Comparison of ENCODE assay signal across 16 cellular contexts in genomic region chr5:141729387-141730006, GRCh38.
"Had no signal": no experiment of that assay in that cellular context is flagged by ENCODE, and none has a peak within 500 bp of the region (broad histone marks: within the 10 kb centered on the region; RNA-seq: fewer than 3 reads in every experiment).

No MANE protein-coding gene starts in this region.

- H3K36me3 Mint-ChIP-seq: activated naive CD8-positive, alpha-beta T cell treated with anti-CD3 and anti-CD28 coated beads, Interleukin-2, amount 10 ng/mL, durations not matched to agents 7 days and 5 days had no signal

- H3K4me1 Mint-ChIP-seq: activated CD4-positive, alpha-beta T cell treated with anti-CD3 and anti-CD28 coated beads for 36 hours had no signal

- H3K27ac ChIP-seq: ascending aorta, dorsolateral prefrontal cortex, ovary, stomach, thoracic aorta, uterus, VCaP had no signal

- H3K4me3 ChIP-seq: ascending aorta, dorsolateral prefrontal cortex, ovary, stomach, thoracic aorta, uterus had no signal

- H3K4me1 ChIP-seq: ascending aorta, stomach, uterus had no signal

- H3K9me3 Mint-ChIP-seq: activated CD4-positive, alpha-beta memory T cell treated with anti-CD3 and anti-CD28 coated beads, Interleukin-2, amount 10 ng/mL, durations not matched to agents 7 days and 5 days; activated naive CD8-positive, alpha-beta T cell treated with anti-CD3 and anti-CD28 coated beads, Interleukin-2, amount 10 ng/mL, durations not matched to agents 7 days and 5 days had no signal

- H3K4me3 Mint-ChIP-seq: activated CD4-positive, alpha-beta memory T cell treated with anti-CD3 and anti-CD28 coated beads, Interleukin-2, amount 10 ng/mL, durations not matched to agents 7 days and 5 days; activated CD4-positive, alpha-beta T cell treated with anti-CD3 and anti-CD28 coated beads for 36 hours; activated naive CD8-positive, alpha-beta T cell treated with anti-CD3 and anti-CD28 coated beads, Interleukin-2, amount 10 ng/mL, durations not matched to agents 7 days and 5 days had no signal

- H3K27me3 ChIP-seq: ascending aorta, dorsolateral prefrontal cortex, ovary, uterus had no signal

- FAIRE-seq: bronchial epithelial cell, islet of Langerhans had no signal

- H3K36me3 ChIP-seq: ascending aorta, ovary, stomach, thoracic aorta, uterus had no signal

- H3K27ac Mint-ChIP-seq: activated CD4-positive, alpha-beta memory T cell treated with anti-CD3 and anti-CD28 coated beads, Interleukin-2, amount 10 ng/mL, durations not matched to agents 7 days and 5 days; activated CD4-positive, alpha-beta T cell treated with anti-CD3 and anti-CD28 coated beads for 36 hours; activated naive CD8-positive, alpha-beta T cell treated with anti-CD3 and anti-CD28 coated beads, Interleukin-2, amount 10 ng/mL, durations not matched to agents 7 days and 5 days had no signal

- DNase-seq: activated CD4-positive, alpha-beta memory T cell treated with anti-CD3 and anti-CD28 coated beads, Interleukin-2, amount 10 ng/mL, durations not matched to agents 7 days and 5 days; activated CD4-positive, alpha-beta T cell treated with anti-CD3 and anti-CD28 coated beads for 36 hours; activated naive CD8-positive, alpha-beta T cell treated with anti-CD3 and anti-CD28 coated beads, Interleukin-2, amount 10 ng/mL, durations not matched to agents 7 days and 5 days; activated T-cell treated with anti-CD3 and anti-CD28 coated beads, Interleukin-2, amount 50 U/mL, for 48 hours; glutamatergic neuron; mammary epithelial cell; ovary; stimulated activated CD4-positive, alpha-beta T cell treated with anti-CD3 and anti-CD28 coated beads, Interleukin-4, amount 100 ng/mL, for 4 hours; stomach; uterus had no signal

- H3K9me3 ChIP-seq: ascending aorta, ovary, stomach, thoracic aorta, uterus had no signal
